1 cellular context compared by ENCODE assay signal in genomic region chr11:46237248-46238077, GRCh38.
TF ChIP-seq lines count a peak whose summit lies in the region.

No MANE protein-coding gene starts in this region.

TF ChIP-seq in K562, 482 proteins besides CTCF, POLR2A, EP300 and RAD21 (continued from another document and continues in another):
- TF ChIP-seq ZNF318 (IDR thresholded peaks at IDR 0.05; ENCODE audit: borderline replicate concordance in 1 of 2, low read depth in 1 of 2) (peak in 1 of 2 experiments; percentile 84; a peak in 2 of 4 replicates), MTF1 (CRISPR knock-in tag; IDR thresholded peaks at IDR 0.05; ENCODE audit: borderline replicate concordance) (no peak), GMEB1 (CRISPR knock-in tag; IDR thresholded peaks at IDR 0.05) (no peak), ZNF707 (CRISPR knock-in tag; conservative IDR thresholded peaks at IDR 0.05) (no peak), HDAC2 (IDR thresholded peaks at IDR 0.05) (peak; percentile 90), COPS2 (conservative IDR thresholded peaks at IDR 0.05) (no peak), ZNF324 (CRISPR knock-in tag; IDR thresholded peaks at IDR 0.05) (no peak), MBD1 (CRISPR knock-in tag; IDR thresholded peaks at IDR 0.05) (no peak), ZNF639 (CRISPR knock-in tag; conservative IDR thresholded peaks at IDR 0.05 in 1 of 2, IDR thresholded peaks at IDR 0.05 in 1 of 2) (no peak), PHTF2 (CRISPR knock-in tag; IDR thresholded peaks at IDR 0.05) (no peak), ZNF253 (CRISPR knock-in tag; conservative IDR thresholded peaks at IDR 0.05) (no peak), SIN3A (IDR thresholded peaks at IDR 0.05; ENCODE audit: borderline replicate concordance in 2 of 2, control insufficient read depth in 1 of 2, low read depth in 2 of 2, low read length in 2 of 2) (peak in 1 of 2 experiments; percentile 65; a peak in 1 of 4 replicates), TAF1 (IDR thresholded peaks at IDR 0.05; ENCODE audit: control insufficient read depth, extremely low read depth, insufficient read depth, low read length, severe bottlenecking) (peak; percentile 28), MNT (conservative IDR thresholded peaks at IDR 0.05) (peak; percentile 89 to 95), FOXO4 (CRISPR knock-in tag; IDR thresholded peaks at IDR 0.05) (no peak), ZBTB8A (IDR thresholded peaks at IDR 0.05; ENCODE audit: partially characterized antibody) (no peak), NR2C2 (CRISPR knock-in tag; IDR thresholded peaks at IDR 0.05) (no peak), NR2C2 (tag; IDR thresholded peaks at IDR 0.05) (peak; percentile 38; the same call in 1 of the 2 replicates), EGR1 (conservative IDR thresholded peaks at IDR 0.05) (peak; percentile 5; the same call in 1 of the 2 replicates), ZNF347 (CRISPR knock-in tag; IDR thresholded peaks at IDR 0.05; ENCODE audit: low read depth) (no peak), ZNF436 (CRISPR knock-in tag; IDR thresholded peaks at IDR 0.05) (no peak), TFAM (CRISPR knock-in tag; conservative IDR thresholded peaks at IDR 0.05) (no peak), HCFC1 (IDR thresholded peaks at IDR 0.05; ENCODE audit: low read depth, low read length) (0 out of 2 replicates have a peak, but pooled peaks have one; percentile 8), SMAD4 (CRISPR knock-in tag; conservative IDR thresholded peaks at IDR 0.05) (no peak), ETV1 (tag; conservative IDR thresholded peaks at IDR 0.05; ENCODE audit: low read depth) (peak; percentile 85), SMC3 (conservative IDR thresholded peaks at IDR 0.05; ENCODE audit: insufficient read depth, low read depth, low read length) (0 out of 2 replicates have a peak, but pooled peaks have one; percentile 2), NR0B1 (IDR thresholded peaks at IDR 0.05; ENCODE audit: partially characterized antibody) (no peak), ARID3B (CRISPR knock-in tag; IDR thresholded peaks at IDR 0.05; ENCODE audit: borderline replicate concordance) (no peak; the same call in 1 of the 2 replicates), SP2 (IDR thresholded peaks at IDR 0.05; ENCODE audit: extremely low read depth, low read depth, low read length, poor library complexity, severe bottlenecking) (no peak), PCBP2 (IDR thresholded peaks at IDR 0.05; ENCODE audit: low read depth, low read length, poor library complexity, severe bottlenecking) (no peak), MLLT1 (IDR thresholded peaks at IDR 0.05) (peak; percentile 67 to 73; a peak in 2 of 4 replicates), NUFIP1 (IDR thresholded peaks at IDR 0.05; ENCODE audit: partially characterized antibody) (no peak), RB1 (IDR thresholded peaks at IDR 0.05; ENCODE audit: low read depth) (no peak)
